ENCODE assay signal across 8 cellular contexts in the genomic region with DNA sequence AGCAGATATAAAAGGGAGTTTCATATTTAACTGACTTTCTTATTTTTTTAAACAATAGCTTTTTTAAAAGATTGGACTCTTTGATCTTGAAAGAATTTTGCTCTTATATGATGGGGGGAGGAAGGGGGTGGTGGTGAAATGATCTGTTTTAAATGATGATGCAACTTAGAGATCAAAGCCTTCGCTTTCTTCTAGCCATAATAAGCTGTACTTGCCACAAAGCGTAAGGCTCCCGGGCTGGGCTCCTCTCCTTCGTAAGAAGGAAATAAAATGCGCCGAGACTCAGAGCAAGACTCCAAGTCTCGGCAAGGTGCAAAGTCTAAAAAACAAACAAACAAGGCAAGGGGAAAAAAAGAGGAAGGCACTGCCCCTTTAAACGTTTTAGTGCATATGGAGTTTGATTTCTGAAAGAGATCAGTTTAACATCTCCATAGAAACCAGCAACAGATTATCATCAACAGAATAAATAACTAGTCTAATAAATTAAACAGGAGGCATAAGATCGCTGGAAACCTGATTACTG. TPM values are rescaled to one million over a fixed set of nuclear protein-coding genes. Genes with fewer than 3 reads are reported as not detected.
DNase-seq lines count a peak whose midpoint lies in the region; ATAC-seq, FAIRE-seq and TF ChIP-seq lines count a peak whose summit lies in the region.

No MANE protein-coding gene starts in this region.

- no peak for ATAC-seq in GM21515 (IDR thresholded peaks at IDR 0.05; ENCODE audit: unreplicated experiment)

- H3K4me1 ChIP-seq in BLaER1 (peaks cover 21% of the 10 kb centered on the region), astrocyte (ENCODE audit: insufficient read depth, low read length) (peaks cover 4% of the 10 kb centered on the region), mucosa of stomach (ENCODE audit: control insufficient read depth, insufficient read depth, low read length) (peaks cover 42% of the 10 kb centered on the region)
- H3K4me1 ChIP-seq in effector memory CD4-positive, alpha-beta T cell (ENCODE audit: control insufficient read depth, insufficient read depth, low read length, poor library complexity, severe bottlenecking) = peaks cover 28% of the 10 kb centered on the region

- peaks cover 5% of the 10 kb centered on the region for H3K4me1 Mint-ChIP-seq in astrocyte (ENCODE audit: low read depth, unreplicated experiment)

- FAIRE-seq in astrocyte (lab: Jason Lieb, UNC) (no peak), HTR-8/SVneo (lab: Jason Lieb, UNC) (no peak)

- H3K9me3 ChIP-seq in BLaER1 (no peaks in the 10 kb centered on the region), astrocyte (ENCODE audit: insufficient read depth, low read depth, low read length) (no peaks in the 10 kb centered on the region), mucosa of stomach (ENCODE audit: control insufficient read depth, low read length) (no peaks in the 10 kb centered on the region)
- no peaks in the 10 kb centered on the region for H3K9me3 ChIP-seq in effector memory CD4-positive, alpha-beta T cell (ENCODE audit: control insufficient read depth, low read length)

- H3K36me3 ChIP-seq in BLaER1 (no peaks in the 10 kb centered on the region), astrocyte (ENCODE audit: insufficient read depth, low read length) (no peaks in the 10 kb centered on the region), mucosa of stomach (ENCODE audit: control insufficient read depth, insufficient read depth, low read length) (no peaks in the 10 kb centered on the region)
- H3K36me3 ChIP-seq in effector memory CD4-positive, alpha-beta T cell (ENCODE audit: control insufficient read depth, insufficient read depth, low read length) = no peaks in the 10 kb centered on the region

- H3K4me2 ChIP-seq in BLaER1 (peak overlapping the region; percentile 88), astrocyte (ENCODE audit: low read length) (peak overlapping the region; percentile 76)

- peak; percentile 79 for DNase-seq in HT-29 (ENCODE audit: low spot score)
- peak; percentile 15 for DNase-seq in astrocyte (ENCODE audit: low read depth)
- no peak for DNase-seq in effector memory CD4-positive, alpha-beta T cell
- no peak for DNase-seq in HTR-8/SVneo (ENCODE audit: insufficient read length, low spot score)
- DNase-seq in foreskin melanocyte = no peak

- no peak overlapping the region for H2AFZ ChIP-seq in astrocyte (ENCODE audit: low read depth, low read length)

- TF ChIP-seq CTCF in astrocyte (IDR thresholded peaks at IDR 0.05; ENCODE audit: insufficient read depth, low read depth, low read length) = no peak

- H3K27ac ChIP-seq in BLaER1 (no peak overlapping the region), astrocyte (ENCODE audit: low read depth, low read length) (no peak overlapping the region)
- no peak overlapping the region for H3K27ac ChIP-seq in effector memory CD4-positive, alpha-beta T cell (ENCODE audit: insufficient read depth, low read length, poor library complexity, severe bottlenecking)

- no peaks in the 10 kb centered on the region for H3K36me3 Mint-ChIP-seq in astrocyte (ENCODE audit: low read depth, unreplicated experiment)

- peak overlapping the region; percentile 77 for H3K4me3 Mint-ChIP-seq in astrocyte (ENCODE audit: unreplicated experiment)

- H3K4me3 ChIP-seq in BLaER1 (peak overlapping the region; percentile 60; the same call in 1 of the 2 replicates), astrocyte (ENCODE audit: insufficient read depth, low read depth, low read length) (no peak overlapping the region), mucosa of stomach (ENCODE audit: low read length) (peak overlapping the region; percentile 71)
- H3K4me3 ChIP-seq in effector memory CD4-positive, alpha-beta T cell (ENCODE audit: insufficient read depth, low read depth, low read length, poor library complexity, severe bottlenecking) = no peak overlapping the region

- H3K27me3 ChIP-seq in BLaER1 (peaks cover 99% of the 10 kb centered on the region), astrocyte (ENCODE audit: insufficient read depth, low read length) (peaks cover 57% of the 10 kb centered on the region), mucosa of stomach (ENCODE audit: control insufficient read depth, insufficient read depth, low read length) (no peaks in the 10 kb centered on the region)
- H3K27me3 ChIP-seq in effector memory CD4-positive, alpha-beta T cell (replicated peaks; ENCODE audit: control insufficient read depth, insufficient read depth, low read length, poor library complexity, severe bottlenecking) = peaks cover 36% of the 10 kb centered on the region

- peaks cover 1% of the 10 kb centered on the region for H3K9me3 Mint-ChIP-seq in astrocyte (ENCODE audit: unreplicated experiment)

- H3K27me3 Mint-ChIP-seq in astrocyte (ENCODE audit: low read depth, unreplicated experiment) = peaks cover 15% of the 10 kb centered on the region

- H3K9ac ChIP-seq in BLaER1 (no peak overlapping the region), astrocyte (ENCODE audit: low read length) (no peak overlapping the region), mucosa of stomach (ENCODE audit: low read length) (peak overlapping the region; percentile 94)

- H4K20me1 ChIP-seq in BLaER1 (peaks cover 88% of the 10 kb centered on the region), astrocyte (ENCODE audit: insufficient read depth, low read length) (peaks cover 6% of the 10 kb centered on the region)

- H3K27ac Mint-ChIP-seq in astrocyte (ENCODE audit: unreplicated experiment) = no peak overlapping the region

- no peaks in the 10 kb centered on the region for H3K79me2 ChIP-seq in astrocyte (ENCODE audit: insufficient read depth, low read length)

RNA-seq across cellular contexts. Expression of a gene that starts 3.3 kb away (rescaled TPM):
- 28.6 and 39.0 TPM in 2 replicates for total RNA-seq in HT-29 (2014; rRNA removed; shearing (Covaris generic))
- total RNA-seq in astrocyte = 3.5 and 4.0 TPM in 2 replicates

Comparison
In these comparisons a context has a peak if more than half of its experiments do, and no peak if none do; other contexts are left out.
1. H3K4me3 ChIP-seq: peak in BLaER1 (single experiment) and mucosa of stomach (single experiment); none in astrocyte (single experiment) and effector memory CD4-positive, alpha-beta T cell (single experiment).
2. DNase-seq: peak in HT-29 (single experiment) and astrocyte (single experiment); none in effector memory CD4-positive, alpha-beta T cell (0 of 3), HTR-8/SVneo (single experiment) and foreskin melanocyte (single experiment).